18 cellular contexts compared by ENCODE assay signal in genomic region chr15:70013647-70014310, GRCh38.
"Had no signal": no experiment of that assay in that cellular context is flagged by ENCODE, and none has a peak within 500 bp of the region (broad histone marks: within the 10 kb centered on the region; RNA-seq: fewer than 3 reads in every experiment).

No MANE protein-coding gene starts in this region.

- DNase-seq: activated CD4-positive, alpha-beta T cell treated with anti-CD3 and anti-CD28 coated beads, Interleukin-2, amount 10 ng/mL, durations not matched to agents 24 days and 14 days; activated CD8-positive, alpha-beta T cell treated with anti-CD3 and anti-CD28 coated beads for 36 hours; activated naive CD4-positive, alpha-beta T cell; activated naive CD8-positive, alpha-beta T cell treated with anti-CD3 and anti-CD28 coated beads for 36 hours; activated T-cell treated with anti-CD3 and anti-CD28 coated beads, Interleukin-2, amount 50 U/mL, for 1 hour; amniotic stem cell; dermis blood vessel endothelial cell; effector memory CD4-positive, alpha-beta T cell; hippocampal formation; islet precursor cell; occipital lobe; stimulated activated CD4-positive, alpha-beta T cell treated with anti-CD3 and anti-CD28 coated beads, Interleukin-2, amount 100 ng/mL, for 48 hours; stimulated activated naive CD8-positive, alpha-beta T cell treated with anti-CD3 and anti-CD28 coated beads, Interleukin-15, amount 100 ng/mL, for 72 hours; trophoblast cell had no signal

- H3K36me3 ChIP-seq: cardiac muscle cell, prostate gland, right atrium auricular region had no signal

- H3K4me1 ChIP-seq: right atrium auricular region had no signal

- H3K9me3 ChIP-seq: prostate gland had no signal

- H3K27ac ChIP-seq: cardiac muscle cell, prostate gland, right atrium auricular region had no signal

- H3K9me3 Mint-ChIP-seq: activated CD4-positive, alpha-beta T cell treated with anti-CD3 and anti-CD28 coated beads, Interleukin-2, amount 10 ng/mL, durations not matched to agents 24 days and 14 days; activated CD8-positive, alpha-beta T cell treated with anti-CD3 and anti-CD28 coated beads for 36 hours; activated naive CD8-positive, alpha-beta T cell treated with anti-CD3 and anti-CD28 coated beads for 36 hours; activated T-helper 17 cell treated with anti-CD3 and anti-CD28 coated beads, Interleukin-2, amount 50 U/mL, for 72 hours; stimulated activated naive CD8-positive, alpha-beta T cell treated with anti-CD3 and anti-CD28 coated beads, Interleukin-15, amount 100 ng/mL, for 72 hours had no signal

- H3K27me3 ChIP-seq: right atrium auricular region had no signal

- H3K27ac Mint-ChIP-seq: activated CD4-positive, alpha-beta T cell treated with anti-CD3 and anti-CD28 coated beads, Interleukin-2, amount 10 ng/mL, durations not matched to agents 24 days and 14 days; activated CD8-positive, alpha-beta T cell treated with anti-CD3 and anti-CD28 coated beads for 36 hours; activated naive CD8-positive, alpha-beta T cell treated with anti-CD3 and anti-CD28 coated beads for 36 hours; activated T-helper 17 cell treated with anti-CD3 and anti-CD28 coated beads, Interleukin-2, amount 50 U/mL, for 72 hours; stimulated activated naive CD8-positive, alpha-beta T cell treated with anti-CD3 and anti-CD28 coated beads, Interleukin-15, amount 100 ng/mL, for 72 hours had no signal

- H3K4me3 ChIP-seq: cardiac muscle cell, prostate gland, right atrium auricular region had no signal

- H3K4me3 Mint-ChIP-seq: activated CD4-positive, alpha-beta T cell treated with anti-CD3 and anti-CD28 coated beads, Interleukin-2, amount 10 ng/mL, durations not matched to agents 24 days and 14 days; activated CD8-positive, alpha-beta T cell treated with anti-CD3 and anti-CD28 coated beads for 36 hours; activated naive CD8-positive, alpha-beta T cell treated with anti-CD3 and anti-CD28 coated beads for 36 hours; activated T-helper 17 cell treated with anti-CD3 and anti-CD28 coated beads, Interleukin-2, amount 50 U/mL, for 72 hours; stimulated activated naive CD8-positive, alpha-beta T cell treated with anti-CD3 and anti-CD28 coated beads, Interleukin-15, amount 100 ng/mL, for 72 hours had no signal
